ENCODE assay signal across 13 cellular contexts in genomic region chr1:3315991-3316943, GRCh38.
DNase-seq lines count a peak whose midpoint lies in the region; ATAC-seq lines count a peak whose summit lies in the region.
"Had no signal": no experiment of that assay in that cellular context is flagged by ENCODE, and none has a peak within 500 bp of the region (broad histone marks: within the 10 kb centered on the region; RNA-seq: fewer than 3 reads in every experiment).

No MANE protein-coding gene starts in this region.

- no peak overlapping the region for H3K56ac ChIP-seq in mesendoderm (ENCODE audit: low read length)

- peak overlapping the region; percentile 7 for H2AK5ac ChIP-seq in mesendoderm (ENCODE audit: low read length)

- H3K27ac ChIP-seq in mesendoderm (ENCODE audit: low read depth, low read length) = no peak overlapping the region
- H3K27ac ChIP-seq: ovary, VCaP had no signal

- H3K4me3 ChIP-seq in mesendoderm (ENCODE audit: low read length) = no peak overlapping the region
- H3K4me3 ChIP-seq: esophagus muscularis mucosa, ovary had no signal

- H4K8ac ChIP-seq in mesendoderm (ENCODE audit: low read depth, low read length) = no peak overlapping the region

- peak overlapping the region; percentile 45 for H3K27ac Mint-ChIP-seq in activated T-helper 17 cell treated with anti-CD3 and anti-CD28 coated beads, Interleukin-2, amount 50 U/mL, for 72 hours

- DNase-seq in A172 (ENCODE audit: low spot score) (peak; percentile 39), COR-L47 (lab: John Stamatoyannopoulos, UW) (peak; percentile 9), mesendoderm (peak; percentile 74), cerebellum (ENCODE audit: low spot score) (no peak), GOT3 (lab: John Stamatoyannopoulos, UW) (no peak)
- DNase-seq: Kasumi-1, NCI-H345, ovary had no signal

- no peak overlapping the region for H2BK15ac ChIP-seq in mesendoderm (replicated peaks; ENCODE audit: low read depth)

- H3K27me3 Mint-ChIP-seq in activated T-helper 17 cell treated with anti-CD3 and anti-CD28 coated beads, Interleukin-2, amount 50 U/mL, for 72 hours = peaks cover 3% of the 10 kb centered on the region

- no peak overlapping the region for H2BK120ac ChIP-seq in mesendoderm (ENCODE audit: low read depth, low read length)

- H3K4me2 ChIP-seq in mesendoderm (ENCODE audit: low read length) = no peak overlapping the region

- no CpG with 5 or more reads among the region's 15 CpGs for WGBS in mesendoderm (ENCODE audit: extremely low coverage, insufficient coverage, low lambda C conversion rate)

- no peak overlapping the region for H3K4me3 Mint-ChIP-seq in activated T-helper 17 cell treated with anti-CD3 and anti-CD28 coated beads, Interleukin-2, amount 50 U/mL, for 72 hours

- H3K79me1 ChIP-seq in mesendoderm (ENCODE audit: low read length) = no peaks in the 10 kb centered on the region

- peaks cover 4% of the 10 kb centered on the region for H3K4me1 ChIP-seq in mesendoderm (ENCODE audit: control insufficient read depth, low read depth, low read length)

- ATAC-seq in activated T-helper 17 cell treated with anti-CD3 and anti-CD28 coated beads, Interleukin-2, amount 50 U/mL, for 72 hours (replicated peaks) = peak; percentile 58
- no peak for ATAC-seq in HG02938 (IDR thresholded peaks at IDR 0.05; ENCODE audit: unreplicated experiment)
- no peak for ATAC-seq in GM18858 (IDR thresholded peaks at IDR 0.05; ENCODE audit: unreplicated experiment)

- no peak overlapping the region for H4K5ac ChIP-seq in mesendoderm (ENCODE audit: low read length)

- H3K9ac ChIP-seq in mesendoderm (ENCODE audit: low read length) = no peak overlapping the region

- no peak overlapping the region for H3K4ac ChIP-seq in mesendoderm (ENCODE audit: low read depth, low read length)

- H3K36me3 ChIP-seq in mesendoderm (ENCODE audit: control insufficient read depth, insufficient read depth, low read length) = no peaks in the 10 kb centered on the region
- H3K36me3 ChIP-seq: esophagus muscularis mucosa, ovary had no signal

- peaks cover 18% of the 10 kb centered on the region for H3K27me3 ChIP-seq in mesendoderm (ENCODE audit: insufficient read depth, low read length, poor library complexity)
- H3K27me3 ChIP-seq: ovary had no signal

- H3K79me2 ChIP-seq in mesendoderm (ENCODE audit: control insufficient read depth, insufficient read depth, low read length) = no peaks in the 10 kb centered on the region

- H3K4me1 Mint-ChIP-seq in activated T-helper 17 cell treated with anti-CD3 and anti-CD28 coated beads, Interleukin-2, amount 50 U/mL, for 72 hours = peaks cover 9% of the 10 kb centered on the region

- no peak overlapping the region for H3K18ac ChIP-seq in mesendoderm (ENCODE audit: low read length)

- no peak overlapping the region for H3K23ac ChIP-seq in mesendoderm (ENCODE audit: low read length)

- no peaks in the 10 kb centered on the region for H3K36me3 Mint-ChIP-seq in activated T-helper 17 cell treated with anti-CD3 and anti-CD28 coated beads, Interleukin-2, amount 50 U/mL, for 72 hours (ENCODE audit: low read depth)

- no peak overlapping the region for H2BK5ac ChIP-seq in mesendoderm (ENCODE audit: low read length)

- peaks cover 7% of the 10 kb centered on the region for H3K9me3 Mint-ChIP-seq in activated T-helper 17 cell treated with anti-CD3 and anti-CD28 coated beads, Interleukin-2, amount 50 U/mL, for 72 hours

Comparison
In these comparisons a context has a peak if more than half of its experiments do, and no peak if none do; other contexts are left out.
1. DNase-seq: peak in A172 (single experiment), COR-L47 (single experiment) and mesendoderm (single experiment); none in cerebellum (single experiment) and GOT3 (single experiment).